ENCODE assay signal across 32 cellular contexts in the genomic region with DNA sequence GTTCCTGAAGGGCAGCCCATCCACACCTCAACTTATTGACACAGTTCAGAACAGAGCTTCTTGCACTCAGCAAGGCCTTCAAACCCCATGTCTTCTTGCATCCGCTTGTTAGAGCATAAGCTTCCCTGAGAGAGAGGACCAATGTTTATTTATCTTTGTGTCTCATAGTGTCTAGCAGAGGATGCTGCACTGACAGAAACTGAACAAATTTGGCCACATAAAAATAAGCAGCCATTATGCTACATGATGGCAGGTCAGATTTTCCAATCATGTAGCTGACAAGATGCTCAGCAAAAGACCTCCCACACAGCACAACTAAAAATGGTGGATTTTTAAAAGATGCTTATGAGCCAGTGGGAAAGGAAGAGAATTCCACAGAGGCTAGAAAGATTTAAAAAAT. TPM values are rescaled to one million over a fixed set of nuclear protein-coding genes. Genes with fewer than 3 reads are reported as not detected.
"Had no signal": no experiment of that assay in that cellular context is flagged by ENCODE, and none has a peak within 500 bp of the region (broad histone marks: within the 10 kb centered on the region; RNA-seq: fewer than 3 reads in every experiment).

No MANE protein-coding gene starts in this region.

- H3K9me3 ChIP-seq: ascending aorta, breast epithelium, colonic mucosa had no signal

- H3K36me3 ChIP-seq: ascending aorta, breast epithelium, cardiac muscle cell, colonic mucosa, WERI-Rb-1 had no signal

- H3K4me1 ChIP-seq: ascending aorta, breast epithelium, colonic mucosa had no signal

- ATAC-seq: activated CD4-positive, CD25-positive, alpha-beta regulatory T cell treated with anti-CD3 and anti-CD28 coated beads, Interleukin-2, amount 50 U/mL, for 24 hours; activated CD8-positive, alpha-beta memory T cell treated with anti-CD3 and anti-CD28 coated beads, Interleukin-2, amount 10 ng/mL, durations not matched to agents 7 days and 5 days; activated CD8-positive, alpha-beta T cell treated with anti-CD3 and anti-CD28 coated beads, Interleukin-2, amount 10 ng/mL, durations not matched to agents 7 days and 5 days; activated naive CD4-positive, alpha-beta T cell treated with anti-CD3 and anti-CD28 coated beads, Interleukin-2, amount 50 U/mL, for 72 hours; T-helper 17 cell had no signal

- H3K4me3 ChIP-seq: ascending aorta, breast epithelium, cardiac muscle cell, colonic mucosa had no signal

- H3K27ac ChIP-seq: ascending aorta, breast epithelium, cardiac muscle cell, colonic mucosa, epithelial cell of prostate, WERI-Rb-1 had no signal

- DNase-seq: activated B cell treated with CpG ODN at 0.5 μM for 24 hours; activated CD4-positive, alpha-beta memory T cell treated with anti-CD3 and anti-CD28 coated beads for 36 hours; activated CD4-positive, alpha-beta T cell treated with anti-CD3 and anti-CD28 coated beads, Interleukin-2, amount 10 ng/mL, durations not matched to agents 24 days and 14 days; activated CD8-positive, alpha-beta memory T cell treated with anti-CD3 and anti-CD28 coated beads, Interleukin-2, amount 10 ng/mL, durations not matched to agents 7 days and 5 days; activated CD8-positive, alpha-beta memory T cell treated with anti-CD3 and anti-CD28 coated beads, Interleukin-2, amount 50 U/mL, for 4 hours; activated CD8-positive, alpha-beta T cell treated with anti-CD3 and anti-CD28 coated beads, Interleukin-2, amount 10 ng/mL, durations not matched to agents 7 days and 5 days; activated effector memory CD4-positive, alpha-beta T cell treated with anti-CD3 and anti-CD28 coated beads, Interleukin-2, amount 50 U/mL, for 16 hours; activated naive CD4-positive, alpha-beta T cell treated with anti-CD3 and anti-CD28 coated beads, Interleukin-2, amount 10 ng/mL, durations not matched to agents 7 days and 5 days; activated naive CD8-positive, alpha-beta T cell treated with anti-CD3 and anti-CD28 coated beads, Interleukin-2, amount 10 ng/mL, durations not matched to agents 7 days and 5 days; activated T-cell treated with anti-CD3 and anti-CD28 coated beads, Interleukin-2, amount 50 U/mL, for 1 hour; activated T-cell treated with anti-CD3 and anti-CD28 coated beads, Interleukin-2, amount 50 U/mL, for 48 hours; central memory CD4-positive, alpha-beta T cell; cerebellar nuclear complex; colonic mucosa; effector CD8-positive, alpha-beta T cell; foreskin fibroblast; head of caudate nucleus; T-helper 1 cell; T-helper 17 cell; T1000; WERI-Rb-1 had no signal

- H3K27me3 ChIP-seq: ascending aorta, breast epithelium, cardiac muscle cell, colonic mucosa had no signal

RNA-seq across cellular contexts. Expression of gene SIGLEC15, which starts 38.1 kb away (rescaled TPM):
- total RNA-seq: activated B cell treated with CpG ODN at 0.5 μM for 24 hours; activated CD4-positive, alpha-beta memory T cell treated with anti-CD3 and anti-CD28 coated beads for 36 hours; activated CD4-positive, alpha-beta T cell treated with anti-CD3 and anti-CD28 coated beads, Interleukin-2, amount 10 ng/mL, durations not matched to agents 24 days and 14 days; activated CD8-positive, alpha-beta memory T cell treated with anti-CD3 and anti-CD28 coated beads for 36 hours; activated CD8-positive, alpha-beta memory T cell treated with anti-CD3 and anti-CD28 coated beads, Interleukin-2, amount 10 ng/mL, durations not matched to agents 7 days and 5 days; activated CD8-positive, alpha-beta T cell treated with anti-CD3 and anti-CD28 coated beads, Interleukin-2, amount 10 ng/mL, durations not matched to agents 7 days and 5 days; activated naive CD4-positive, alpha-beta T cell treated with anti-CD3 and anti-CD28 coated beads, Interleukin-2, amount 50 U/mL, for 72 hours; activated naive CD8-positive, alpha-beta T cell treated with anti-CD3 and anti-CD28 coated beads, Interleukin-2, amount 10 ng/mL, durations not matched to agents 7 days and 5 days; activated T-helper 1 cell treated with anti-CD3 and anti-CD28 coated beads, Interleukin-12 subunit alpha, Interleukin-12 subunit beta, Interleukin-2, Interleukin-4 antibody, amounts not matched to agents 30 ng/mL and 10 ng/mL and 1 ng/mL, durations not matched to agents 14 hours and 24 hours and 36 hours; activated T-helper 2 cell treated with anti-CD3 and anti-CD28 coated beads, Interferon-gamma antibody, Interleukin-2, Interleukin-4, amounts not matched to agents 10 μg/mL and 5 μg/mL and 100 μg/mL, durations not matched to agents 14 hours and 24 hours and 36 hours; ascending aorta; cardiac muscle cell; colonic mucosa; endothelial cell of umbilical vein; frontal cortex; T-helper 17 cell had no signal
